ENCODE assay signal across 1 cellular context in the genomic region with DNA sequence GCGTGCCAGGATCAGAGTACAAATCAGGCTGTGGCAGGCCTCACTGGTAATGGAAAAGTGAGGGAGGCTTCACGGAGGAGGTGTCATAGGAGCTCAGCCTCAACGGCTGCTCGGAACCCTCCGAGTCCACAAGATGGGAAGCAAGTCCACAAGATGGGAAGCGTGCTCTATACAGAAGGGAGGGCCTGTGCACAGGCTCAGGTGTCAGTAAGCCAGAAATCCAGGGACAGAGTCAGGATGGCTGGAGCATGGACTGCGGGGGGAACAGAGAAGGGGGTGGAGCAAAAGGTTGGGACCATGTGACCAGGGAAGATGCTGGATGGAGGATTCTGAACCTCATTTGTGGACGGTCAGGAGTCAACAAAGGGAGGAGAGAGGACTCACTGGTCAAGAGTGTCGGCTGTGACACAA.
TF ChIP-seq lines count a peak whose summit lies in the region.

No MANE protein-coding gene starts in this region.

TF ChIP-seq in WTC11, 78 proteins besides CTCF, POLR2A, EP300 and RAD21 (continued from another document):
- TF ChIP-seq, protein P1, sequence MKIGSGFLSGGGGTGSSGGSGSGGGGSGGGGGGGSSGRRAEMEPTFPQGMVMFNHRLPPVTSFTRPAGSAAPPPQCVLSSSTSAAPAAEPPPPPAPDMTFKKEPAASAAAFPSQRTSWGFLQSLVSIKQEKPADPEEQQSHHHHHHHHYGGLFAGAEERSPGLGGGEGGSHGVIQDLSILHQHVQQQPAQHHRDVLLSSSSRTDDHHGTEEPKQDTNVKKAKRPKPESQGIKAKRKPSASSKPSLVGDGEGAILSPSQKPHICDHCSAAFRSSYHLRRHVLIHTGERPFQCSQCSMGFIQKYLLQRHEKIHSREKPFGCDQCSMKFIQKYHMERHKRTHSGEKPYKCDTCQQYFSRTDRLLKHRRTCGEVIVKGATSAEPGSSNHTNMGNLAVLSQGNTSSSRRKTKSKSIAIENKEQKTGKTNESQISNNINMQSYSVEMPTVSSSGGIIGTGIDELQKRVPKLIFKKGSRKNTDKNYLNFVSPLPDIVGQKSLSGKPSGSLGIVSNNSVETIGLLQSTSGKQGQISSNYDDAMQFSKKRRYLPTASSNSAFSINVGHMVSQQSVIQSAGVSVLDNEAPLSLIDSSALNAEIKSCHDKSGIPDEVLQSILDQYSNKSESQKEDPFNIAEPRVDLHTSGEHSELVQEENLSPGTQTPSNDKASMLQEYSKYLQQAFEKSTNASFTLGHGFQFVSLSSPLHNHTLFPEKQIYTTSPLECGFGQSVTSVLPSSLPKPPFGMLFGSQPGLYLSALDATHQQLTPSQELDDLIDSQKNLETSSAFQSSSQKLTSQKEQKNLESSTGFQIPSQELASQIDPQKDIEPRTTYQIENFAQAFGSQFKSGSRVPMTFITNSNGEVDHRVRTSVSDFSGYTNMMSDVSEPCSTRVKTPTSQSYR (CRISPR knock-in tag; IDR thresholded peaks at IDR 0.05), result no peak
- TF ChIP-seq, protein P2, sequence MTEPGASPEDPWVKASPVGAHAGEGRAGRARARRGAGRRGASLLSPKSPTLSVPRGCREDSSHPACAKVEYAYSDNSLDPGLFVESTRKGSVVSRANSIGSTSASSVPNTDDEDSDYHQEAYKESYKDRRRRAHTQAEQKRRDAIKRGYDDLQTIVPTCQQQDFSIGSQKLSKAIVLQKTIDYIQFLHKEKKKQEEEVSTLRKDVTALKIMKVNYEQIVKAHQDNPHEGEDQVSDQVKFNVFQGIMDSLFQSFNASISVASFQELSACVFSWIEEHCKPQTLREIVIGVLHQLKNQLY (CRISPR knock-in tag; IDR thresholded peaks at IDR 0.05), result no peak
- no peak for TF ChIP-seq ZBTB21 (CRISPR knock-in tag; IDR thresholded peaks at IDR 0.05; ENCODE audit: borderline replicate concordance)
- TF ChIP-seq, protein P3, sequence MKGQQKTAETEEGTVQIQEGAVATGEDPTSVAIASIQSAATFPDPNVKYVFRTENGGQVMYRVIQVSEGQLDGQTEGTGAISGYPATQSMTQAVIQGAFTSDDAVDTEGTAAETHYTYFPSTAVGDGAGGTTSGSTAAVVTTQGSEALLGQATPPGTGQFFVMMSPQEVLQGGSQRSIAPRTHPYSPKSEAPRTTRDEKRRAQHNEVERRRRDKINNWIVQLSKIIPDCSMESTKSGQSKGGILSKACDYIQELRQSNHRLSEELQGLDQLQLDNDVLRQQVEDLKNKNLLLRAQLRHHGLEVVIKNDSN (CRISPR knock-in tag; IDR thresholded peaks at IDR 0.05), result peak; percentile 72
- TF ChIP-seq FOXK1 (CRISPR knock-in tag; IDR thresholded peaks at IDR 0.05), result no peak
- TF ChIP-seq KAT7 (CRISPR knock-in tag; IDR thresholded peaks at IDR 0.05; ENCODE audit: borderline replicate concordance), result no peak
- TF ChIP-seq NR2C2 (CRISPR knock-in tag; IDR thresholded peaks at IDR 0.05), result no peak
- TF ChIP-seq, protein P4, sequence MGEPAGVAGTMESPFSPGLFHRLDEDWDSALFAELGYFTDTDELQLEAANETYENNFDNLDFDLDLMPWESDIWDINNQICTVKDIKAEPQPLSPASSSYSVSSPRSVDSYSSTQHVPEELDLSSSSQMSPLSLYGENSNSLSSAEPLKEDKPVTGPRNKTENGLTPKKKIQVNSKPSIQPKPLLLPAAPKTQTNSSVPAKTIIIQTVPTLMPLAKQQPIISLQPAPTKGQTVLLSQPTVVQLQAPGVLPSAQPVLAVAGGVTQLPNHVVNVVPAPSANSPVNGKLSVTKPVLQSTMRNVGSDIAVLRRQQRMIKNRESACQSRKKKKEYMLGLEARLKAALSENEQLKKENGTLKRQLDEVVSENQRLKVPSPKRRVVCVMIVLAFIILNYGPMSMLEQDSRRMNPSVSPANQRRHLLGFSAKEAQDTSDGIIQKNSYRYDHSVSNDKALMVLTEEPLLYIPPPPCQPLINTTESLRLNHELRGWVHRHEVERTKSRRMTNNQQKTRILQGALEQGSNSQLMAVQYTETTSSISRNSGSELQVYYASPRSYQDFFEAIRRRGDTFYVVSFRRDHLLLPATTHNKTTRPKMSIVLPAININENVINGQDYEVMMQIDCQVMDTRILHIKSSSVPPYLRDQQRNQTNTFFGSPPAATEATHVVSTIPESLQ (CRISPR knock-in tag; IDR thresholded peaks at IDR 0.05), result no peak
- no peak for TF ChIP-seq ZNF138 (CRISPR knock-in tag; conservative IDR thresholded peaks at IDR 0.05)
- no peak for TF ChIP-seq NFE2L1 (CRISPR knock-in tag; IDR thresholded peaks at IDR 0.05)
- no peak for TF ChIP-seq TEAD1 (CRISPR knock-in tag; IDR thresholded peaks at IDR 0.05)
- TF ChIP-seq, protein P5, sequence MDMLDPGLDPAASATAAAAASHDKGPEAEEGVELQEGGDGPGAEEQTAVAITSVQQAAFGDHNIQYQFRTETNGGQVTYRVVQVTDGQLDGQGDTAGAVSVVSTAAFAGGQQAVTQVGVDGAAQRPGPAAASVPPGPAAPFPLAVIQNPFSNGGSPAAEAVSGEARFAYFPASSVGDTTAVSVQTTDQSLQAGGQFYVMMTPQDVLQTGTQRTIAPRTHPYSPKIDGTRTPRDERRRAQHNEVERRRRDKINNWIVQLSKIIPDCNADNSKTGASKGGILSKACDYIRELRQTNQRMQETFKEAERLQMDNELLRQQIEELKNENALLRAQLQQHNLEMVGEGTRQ (CRISPR knock-in tag; IDR thresholded peaks at IDR 0.05), result peak; percentile 81
- TF ChIP-seq ETV6 (CRISPR knock-in tag; IDR thresholded peaks at IDR 0.05), result no peak
- no peak for TF ChIP-seq JAZF1 (CRISPR knock-in tag; IDR thresholded peaks at IDR 0.05)
- TF ChIP-seq, protein P6, sequence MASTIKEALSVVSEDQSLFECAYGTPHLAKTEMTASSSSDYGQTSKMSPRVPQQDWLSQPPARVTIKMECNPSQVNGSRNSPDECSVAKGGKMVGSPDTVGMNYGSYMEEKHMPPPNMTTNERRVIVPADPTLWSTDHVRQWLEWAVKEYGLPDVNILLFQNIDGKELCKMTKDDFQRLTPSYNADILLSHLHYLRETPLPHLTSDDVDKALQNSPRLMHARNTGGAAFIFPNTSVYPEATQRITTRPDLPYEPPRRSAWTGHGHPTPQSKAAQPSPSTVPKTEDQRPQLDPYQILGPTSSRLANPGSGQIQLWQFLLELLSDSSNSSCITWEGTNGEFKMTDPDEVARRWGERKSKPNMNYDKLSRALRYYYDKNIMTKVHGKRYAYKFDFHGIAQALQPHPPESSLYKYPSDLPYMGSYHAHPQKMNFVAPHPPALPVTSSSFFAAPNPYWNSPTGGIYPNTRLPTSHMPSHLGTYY (CRISPR knock-in tag; IDR thresholded peaks at IDR 0.05), result no peak
- TF ChIP-seq NR1H2 (CRISPR knock-in tag; IDR thresholded peaks at IDR 0.05), result no peak
- TF ChIP-seq GTF2I (CRISPR knock-in tag; conservative IDR thresholded peaks at IDR 0.05), result no peak
- TF ChIP-seq, protein P7, sequence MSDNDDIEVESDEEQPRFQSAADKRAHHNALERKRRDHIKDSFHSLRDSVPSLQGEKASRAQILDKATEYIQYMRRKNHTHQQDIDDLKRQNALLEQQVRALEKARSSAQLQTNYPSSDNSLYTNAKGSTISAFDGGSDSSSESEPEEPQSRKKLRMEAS (CRISPR knock-in tag; IDR thresholded peaks at IDR 0.05), result no peak
- TF ChIP-seq SP1 (CRISPR knock-in tag; conservative IDR thresholded peaks at IDR 0.05), result 0 out of 2 replicates have a peak, but pooled peaks have one; percentile 27
- TF ChIP-seq, protein P8, sequence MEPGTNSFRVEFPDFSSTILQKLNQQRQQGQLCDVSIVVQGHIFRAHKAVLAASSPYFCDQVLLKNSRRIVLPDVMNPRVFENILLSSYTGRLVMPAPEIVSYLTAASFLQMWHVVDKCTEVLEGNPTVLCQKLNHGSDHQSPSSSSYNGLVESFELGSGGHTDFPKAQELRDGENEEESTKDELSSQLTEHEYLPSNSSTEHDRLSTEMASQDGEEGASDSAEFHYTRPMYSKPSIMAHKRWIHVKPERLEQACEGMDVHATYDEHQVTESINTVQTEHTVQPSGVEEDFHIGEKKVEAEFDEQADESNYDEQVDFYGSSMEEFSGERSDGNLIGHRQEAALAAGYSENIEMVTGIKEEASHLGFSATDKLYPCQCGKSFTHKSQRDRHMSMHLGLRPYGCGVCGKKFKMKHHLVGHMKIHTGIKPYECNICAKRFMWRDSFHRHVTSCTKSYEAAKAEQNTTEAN (CRISPR knock-in tag; IDR thresholded peaks at IDR 0.05), result no peak
- TF ChIP-seq ATF1 (CRISPR knock-in tag; IDR thresholded peaks at IDR 0.05), result no peak
- no peak for TF ChIP-seq OVOL2 (CRISPR knock-in tag; IDR thresholded peaks at IDR 0.05; ENCODE audit: borderline replicate concordance)
- TF ChIP-seq MYBL2 (CRISPR knock-in tag; IDR thresholded peaks at IDR 0.05), result no peak
- TF ChIP-seq JUN (CRISPR knock-in tag; IDR thresholded peaks at IDR 0.05), result no peak
